25 cellular contexts compared by ENCODE assay signal in the genomic region with DNA sequence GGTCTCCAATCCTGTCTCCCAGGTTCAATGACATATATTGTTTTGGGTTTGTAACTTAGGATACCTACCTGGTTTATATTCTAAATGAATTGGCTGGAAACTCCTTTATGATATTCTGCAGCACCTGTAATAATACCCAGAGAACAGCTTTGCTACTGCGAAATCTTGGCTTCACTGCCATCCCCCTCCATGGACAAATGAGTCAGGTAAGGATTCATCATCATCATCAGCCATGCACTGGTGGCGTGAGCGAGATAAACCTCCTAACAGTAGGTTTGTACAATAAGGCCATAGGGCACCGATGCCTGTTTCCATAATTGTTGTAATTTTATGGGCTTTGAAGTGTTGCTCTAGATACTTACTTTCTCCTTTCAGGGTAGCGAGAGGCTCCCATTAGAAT. TPM values are rescaled to one million over a fixed set of nuclear protein-coding genes. Genes with fewer than 3 reads are reported as not detected.
DNase-seq lines count a peak whose midpoint lies in the region; ATAC-seq, FAIRE-seq and TF ChIP-seq lines count a peak whose summit lies in the region.
"Had no signal": no experiment of that assay in that cellular context is flagged by ENCODE, and none has a peak within 500 bp of the region (broad histone marks: within the 10 kb centered on the region; RNA-seq: fewer than 3 reads in every experiment).

No MANE protein-coding gene starts in this region.

- no peak overlapping the region for H3K9ac ChIP-seq in smooth muscle cell (ENCODE audit: low read depth)

- H3K36me3 Mint-ChIP-seq in activated naive CD4-positive, alpha-beta T cell treated with anti-CD3 and anti-CD28 coated beads, Interleukin-2, amount 50 U/mL, for 72 hours = peaks cover 7 to 24% of the 10 kb centered on the region in 2 donors

- TF ChIP-seq CTCF in smooth muscle cell (IDR thresholded peaks at IDR 0.05; ENCODE audit: borderline replicate concordance, insufficient read depth, poor library complexity, severe bottlenecking) = no peak

- peaks cover 14% of the 10 kb centered on the region for H3K79me2 ChIP-seq in smooth muscle cell (ENCODE audit: low read depth)

- no peaks in the 10 kb centered on the region for H3K27me3 ChIP-seq in smooth muscle cell (ENCODE audit: low read depth)
- H3K27me3 ChIP-seq: breast epithelium, esophagus muscularis mucosa had no signal

- no peak for FAIRE-seq in RCC 7860 (lab: Jason Lieb, UNC)
- FAIRE-seq: colon, G401.6 had no signal

- 86% methylated on average over 5 of the region's 5 CpGs for WGBS in smooth muscle cell (ENCODE audit: low lambda C conversion rate)

- H3K9me3 ChIP-seq in smooth muscle cell (replicated peaks; ENCODE audit: low read depth) = no peaks in the 10 kb centered on the region
- H3K9me3 ChIP-seq: breast epithelium, esophagus muscularis mucosa, psoas muscle had no signal

- H3K4me3 ChIP-seq in smooth muscle cell = no peak overlapping the region
- H3K4me3 ChIP-seq: breast epithelium, esophagus muscularis mucosa, psoas muscle, SK-N-MC had no signal

- peak; percentile 81 for DNase-seq in Daoy (ENCODE audit: low read depth)
- peak; percentile 59 for DNase-seq in RCC 7860 (ENCODE audit: low spot score)
- no peak for DNase-seq in epithelial cell of prostate (ENCODE audit: low read depth, low spot score)
- no peak for DNase-seq in smooth muscle cell (lab: John Stamatoyannopoulos, UW; ENCODE audit: unreplicated experiment)
- no peak for DNase-seq in activated naive CD4-positive, alpha-beta T cell treated with anti-CD3 and anti-CD28 coated beads, Interleukin-2, amount 50 U/mL, for 72 hours (ENCODE audit: low spot score in 2 of 2)
- DNase-seq in midbrain (lab: John Stamatoyannopoulos, UW) = no peak
- no peak for DNase-seq in stimulated activated CD8-positive, alpha-beta memory T cell treated with anti-CD3 and anti-CD28 coated beads, Interleukin-4, amount 100 ng/mL, for 48 hours
- DNase-seq: activated CD4-positive, alpha-beta T cell treated with anti-CD3 and anti-CD28 coated beads for 36 hours; activated gamma-delta T cell; activated naive CD8-positive, alpha-beta T cell treated with anti-CD3 and anti-CD28 coated beads, Interleukin-2, amount 50 U/mL, for 24 hours; activated T-cell treated with anti-CD3 and anti-CD28 coated beads, Interleukin-2, amount 50 U/mL, for 1 hour; CD4-positive, alpha-beta T cell; effector CD8-positive, alpha-beta T cell; foreskin melanocyte; GOT3; KBM-7; NCI-H2171 treated with DMSO at 0.1 percent for 48 hours; NCI-H526 treated with DMSO at 0.1 percent for 48 hours; psoas muscle; T-helper 17 cell had no signal

- ATAC-seq in activated naive CD4-positive, alpha-beta T cell treated with anti-CD3 and anti-CD28 coated beads, Interleukin-2, amount 50 U/mL, for 72 hours = no peak
- ATAC-seq: activated CD4-positive, alpha-beta T cell treated with anti-CD3 and anti-CD28 coated beads for 36 hours; activated naive CD8-positive, alpha-beta T cell treated with anti-CD3 and anti-CD28 coated beads, Interleukin-2, amount 50 U/mL, for 24 hours; psoas muscle; T-helper 17 cell had no signal

- H4K20me1 ChIP-seq in smooth muscle cell (ENCODE audit: low read depth) = peaks cover 22% of the 10 kb centered on the region

- no peak overlapping the region for H3K27ac Mint-ChIP-seq in activated naive CD4-positive, alpha-beta T cell treated with anti-CD3 and anti-CD28 coated beads, Interleukin-2, amount 50 U/mL, for 72 hours
- H3K27ac Mint-ChIP-seq: activated naive CD8-positive, alpha-beta T cell treated with anti-CD3 and anti-CD28 coated beads, Interleukin-2, amount 50 U/mL, for 24 hours; CD4-positive, alpha-beta T cell had no signal

- peaks cover 40% of the 10 kb centered on the region for H3K36me3 ChIP-seq in smooth muscle cell (ENCODE audit: low read depth)

- no peak overlapping the region for H3K4me2 ChIP-seq in smooth muscle cell

- H3F3A ChIP-seq in smooth muscle cell (ENCODE audit: low read depth) = peaks cover 8% of the 10 kb centered on the region

- H2AFZ ChIP-seq in smooth muscle cell (ENCODE audit: low read depth) = no peak overlapping the region

- H3K4me1 ChIP-seq in smooth muscle cell (ENCODE audit: low read depth) = peaks cover 5% of the 10 kb centered on the region

- H3K27ac ChIP-seq in epithelial cell of prostate = peak overlapping the region; percentile 71
- peak overlapping the region; percentile 50 for H3K27ac ChIP-seq in smooth muscle cell (ENCODE audit: low read depth)
- H3K27ac ChIP-seq: breast epithelium, esophagus muscularis mucosa, psoas muscle, SK-N-MC had no signal

- H3K9me3 Mint-ChIP-seq in activated naive CD4-positive, alpha-beta T cell treated with anti-CD3 and anti-CD28 coated beads, Interleukin-2, amount 50 U/mL, for 72 hours = no peaks in the 10 kb centered on the region
- H3K9me3 Mint-ChIP-seq: activated naive CD8-positive, alpha-beta T cell treated with anti-CD3 and anti-CD28 coated beads, Interleukin-2, amount 50 U/mL, for 24 hours; CD4-positive, alpha-beta T cell had no signal

RNA-seq across cellular contexts. Expression of a gene that starts 10.7 kb away (rescaled TPM):
- total RNA-seq in Daoy (2014; rRNA removed; shearing (Covaris generic)) = 229 and 269 TPM in 2 replicates
- 82.8 and 95.6 TPM in 2 replicates for total RNA-seq in smooth muscle cell
- polyA plus RNA-seq in smooth muscle cell = 61.8 and 63.3 TPM in 2 replicates
- 100 to 1,000 TPM in 1 of 2 donors, 10 to 100 TPM in 1; 94.7 to 109 TPM for total RNA-seq in activated naive CD4-positive, alpha-beta T cell treated with anti-CD3 and anti-CD28 coated beads, Interleukin-2, amount 50 U/mL, for 72 hours

RNA-seq across cellular contexts. Expression of a gene that starts 38.4 kb away (rescaled TPM):
- 8.4 and 10.2 TPM in 2 replicates for total RNA-seq in Daoy (2014; rRNA removed; shearing (Covaris generic))
- total RNA-seq in smooth muscle cell = 0.99 and 2.4 TPM in 2 replicates
- polyA plus RNA-seq in smooth muscle cell = 0.77 and 1.8 TPM in 2 replicates
- 1 to 10 TPM; 5.2 to 6.5 TPM for total RNA-seq in activated naive CD4-positive, alpha-beta T cell treated with anti-CD3 and anti-CD28 coated beads, Interleukin-2, amount 50 U/mL, for 72 hours

Comparison
In these comparisons a context has a peak if more than half of its experiments do, and no peak if none do; other contexts are left out.
1. DNase-seq: peak in Daoy (single experiment) and RCC 7860 (single experiment); none in epithelial cell of prostate (single experiment), smooth muscle cell (single experiment), activated naive CD4-positive, alpha-beta T cell treated with anti-CD3 and anti-CD28 coated beads, Interleukin-2, amount 50 U/mL, for 72 hours (0 of 2), midbrain (single experiment) and stimulated activated CD8-positive, alpha-beta memory T cell treated with anti-CD3 and anti-CD28 coated beads, Interleukin-4, amount 100 ng/mL, for 48 hours (single experiment).